ENCODE assay signal across 25 cellular contexts in genomic region chr12:49907352-49907751, GRCh38. TPM values are rescaled to one million over a fixed set of nuclear protein-coding genes. Genes with fewer than 3 reads are reported as not detected.
"Had no signal": no experiment of that assay in that cellular context is flagged by ENCODE, and none has a peak within 500 bp of the region (broad histone marks: within the 10 kb centered on the region; RNA-seq: fewer than 3 reads in every experiment).

No MANE protein-coding gene starts in this region.

- H3K4me3 ChIP-seq: esophagus squamous epithelium, mucosa of descending colon, sigmoid colon, thyroid gland had no signal

- ATAC-seq: activated T-cell treated with anti-CD3 and anti-CD28 coated beads, Interleukin-2, amount 50 U/mL, for 72 hours; effector memory CD8-positive, alpha-beta T cell; left colon; mucosa of descending colon; naive thymus-derived CD8-positive, alpha-beta T cell; stimulated activated naive B cell treated with anti-CD40 and anti-IgM and Interleukin-4, amounts not matched to agents 10 μg/mL and 1 μg/mL and 100 μg/mL, for 72 hours had no signal

- H3K27ac ChIP-seq: brain microvascular endothelial cell, esophagus squamous epithelium, neutrophil, parathyroid adenoma, sigmoid colon, thyroid gland, WERI-Rb-1 had no signal

- H2AFZ ChIP-seq: parathyroid adenoma had no signal

- H3K27me3 ChIP-seq: brain microvascular endothelial cell, sigmoid colon, thyroid gland had no signal

- H3K9me3 ChIP-seq: esophagus squamous epithelium, mucosa of descending colon, neutrophil, sigmoid colon, thyroid gland had no signal

- DNase-seq: activated CD4-positive, alpha-beta T cell treated with anti-CD3 and anti-CD28 coated beads for 1 hour; activated CD8-positive, alpha-beta memory T cell treated with anti-CD3 and anti-CD28 coated beads for 24 hours; activated CD8-positive, alpha-beta memory T cell treated with anti-CD3 and anti-CD28 coated beads, Interleukin-2, amount 50 U/mL, for 48 hours; activated effector memory CD4-positive, alpha-beta T cell treated with anti-CD3 and anti-CD28 coated beads, Interleukin-2, amount 50 U/mL, for 16 hours; activated naive CD4-positive, alpha-beta T cell treated with anti-CD3 and anti-CD28 coated beads, Interleukin-2, amount 50 U/mL, for 16 hours; activated T-cell treated with anti-CD3 and anti-CD28 coated beads, Interleukin-2, amount 50 U/mL, for 72 hours; brain microvascular endothelial cell; cerebellar nuclear complex; effector memory CD8-positive, alpha-beta T cell; esophagus squamous epithelium; left colon; mucosa of descending colon; naive thymus-derived CD8-positive, alpha-beta T cell; sigmoid colon; stimulated activated naive B cell treated with anti-CD40 and anti-IgM and Interleukin-4, amounts not matched to agents 10 μg/mL and 1 μg/mL and 100 μg/mL, for 72 hours; thyroid gland; WERI-Rb-1 had no signal

- H3K36me3 ChIP-seq: brain microvascular endothelial cell, esophagus squamous epithelium, neutrophil, sigmoid colon, thyroid gland, WERI-Rb-1 had no signal

- H3K79me2 ChIP-seq: parathyroid adenoma had no signal

- H3K9ac ChIP-seq: parathyroid adenoma had no signal

RNA-seq across cellular contexts. Expression of gene FAIM2, which starts 3.7 kb away (rescaled TPM):
- total RNA-seq: glomerular endothelial cell; lung microvascular endothelial cell; naive thymus-derived CD8-positive, alpha-beta T cell; renal cortical epithelial cell had no signal

RNA-seq across cellular contexts. Expression of gene AQP2, which starts 43.2 kb away (rescaled TPM):
- total RNA-seq: activated T-cell treated with anti-CD3 and anti-CD28 coated beads, Interleukin-2, amount 50 U/mL, for 72 hours; esophagus squamous epithelium; glomerular endothelial cell; left colon; lung microvascular endothelial cell; mucosa of descending colon; naive thymus-derived CD8-positive, alpha-beta T cell; sigmoid colon; T-helper 2 cell treated with Interferon-gamma antibody and Interleukin-4, amounts not matched to agents 100 ng/mL and 5 ng/mL, for 36 hours; urinary bladder had no signal
- polyA plus RNA-seq: aorta; naive thymus-derived CD8-positive, alpha-beta T cell; sigmoid colon had no signal

RNA-seq across cellular contexts. Expression of gene AQP5, which starts 54.3 kb away (rescaled TPM):
- total RNA-seq: activated T-cell treated with anti-CD3 and anti-CD28 coated beads, Interleukin-2, amount 50 U/mL, for 72 hours; glomerular endothelial cell; left colon; lung microvascular endothelial cell; mucosa of descending colon; naive thymus-derived CD8-positive, alpha-beta T cell; renal cortical epithelial cell; sigmoid colon; T-helper 2 cell treated with Interferon-gamma antibody and Interleukin-4, amounts not matched to agents 100 ng/mL and 5 ng/mL, for 36 hours had no signal
- polyA plus RNA-seq: naive thymus-derived CD8-positive, alpha-beta T cell had no signal
